Comparison of ENCODE assay signal across 29 cellular contexts in genomic region chrX:17888421-17888820, GRCh38. TPM values are rescaled to one million over a fixed set of nuclear protein-coding genes. Genes with fewer than 3 reads are reported as not detected.
DNase-seq lines count a peak whose midpoint lies in the region; ATAC-seq, FAIRE-seq and TF ChIP-seq lines count a peak whose summit lies in the region.
"Had no signal": no experiment of that assay in that cellular context is flagged by ENCODE, and none has a peak within 500 bp of the region (broad histone marks: within the 10 kb centered on the region; RNA-seq: fewer than 3 reads in every experiment).

No MANE protein-coding gene starts in this region.

- H3K27me3 ChIP-seq in SK-N-SH (ENCODE audit: insufficient read depth): no peaks in the 10 kb centered on the region
- peaks cover 0 to 25% (median 0%) of the 10 kb centered on the region in 4 donors for H3K27me3 ChIP-seq in pancreas
- H3K27me3 ChIP-seq in Peyer's patch: no peaks in the 10 kb centered on the region
- H3K27me3 ChIP-seq: BE2C had no signal

- TF ChIP-seq RAD21 in SK-N-SH (IDR thresholded peaks at IDR 0.05; ENCODE audit: low read length): no peak

- peak; percentile 75 for FAIRE-seq in pancreas (lab: Jason Lieb, UNC)
- FAIRE-seq: GM18507, HTR-8/SVneo, K562 had no signal

- no peak overlapping the region for H3K4me2 ChIP-seq in SK-N-SH
- H3K4me2 ChIP-seq: GM23338 had no signal

- no peaks in the 10 kb centered on the region for H3K9me3 Mint-ChIP-seq in glutamatergic neuron (ENCODE audit: unreplicated experiment)
- H3K9me3 Mint-ChIP-seq: GM23338 had no signal

- POLR2A ChIA-PET in SK-N-SH (lab: Yijun Ruan, JAX): no interaction called here

- H3K27ac Mint-ChIP-seq in glutamatergic neuron (ENCODE audit: unreplicated experiment): no peak overlapping the region
- H3K27ac Mint-ChIP-seq: GM23338, H9 had no signal

- no peak overlapping the region for H3K4me3 Mint-ChIP-seq in glutamatergic neuron (ENCODE audit: unreplicated experiment)
- H3K4me3 Mint-ChIP-seq: GM23338, H9 had no signal

- H3K4me3 ChIP-seq in SK-N-SH (ENCODE audit: low read depth in 2 of 2, low read length in 1 of 2): no peak overlapping the region
- no peak overlapping the region for H3K4me3 ChIP-seq in pancreas
- no peak overlapping the region for H3K4me3 ChIP-seq in Peyer's patch
- H3K4me3 ChIP-seq: GM23338, K562 had no signal

- no peak for TF ChIP-seq EP300 in SK-N-SH (IDR thresholded peaks at IDR 0.05; ENCODE audit: borderline replicate concordance in 1 of 2, low read depth in 1 of 2, low read length in 1 of 2)

- H3K27me3 Mint-ChIP-seq in glutamatergic neuron (ENCODE audit: unreplicated experiment): no peaks in the 10 kb centered on the region

- no peaks in the 10 kb centered on the region for H3F3A ChIP-seq in SK-N-SH (replicated peaks; ENCODE audit: insufficient read depth)

- CTCF ChIA-PET in SK-N-SH (lab: Yijun Ruan, JAX): no interaction called here

- no peaks in the 10 kb centered on the region for H3K4me1 ChIP-seq in SK-N-SH (ENCODE audit: control insufficient read depth in 1 of 2, insufficient read depth in 2 of 2, low read depth in 1 of 2, low read length in 1 of 2)
- no peaks in the 10 kb centered on the region for H3K4me1 ChIP-seq in pancreas
- no peaks in the 10 kb centered on the region for H3K4me1 ChIP-seq in Peyer's patch
- H3K4me1 ChIP-seq: BE2C had no signal

- TF ChIP-seq POLR2A in Peyer's patch (IDR thresholded peaks at IDR 0.05): no peak

- H3K9ac ChIP-seq in SK-N-SH: no peak overlapping the region

- H3K79me2 ChIP-seq in SK-N-SH (ENCODE audit: insufficient read depth): no peaks in the 10 kb centered on the region

- no peaks in the 10 kb centered on the region for H3K4me1 Mint-ChIP-seq in glutamatergic neuron (ENCODE audit: low read depth, unreplicated experiment)
- H3K4me1 Mint-ChIP-seq: GM23338, H9 had no signal

- no peaks in the 10 kb centered on the region for H4K20me1 ChIP-seq in SK-N-SH (ENCODE audit: insufficient read depth)

- no peaks in the 10 kb centered on the region for H3K36me3 ChIP-seq in SK-N-SH (replicated peaks in 1 of 2; ENCODE audit: control insufficient read depth in 1 of 2, insufficient read depth in 2 of 2, low read length in 1 of 2)
- H3K36me3 ChIP-seq in pancreas: no peaks in the 10 kb centered on the region
- H3K36me3 ChIP-seq in Peyer's patch: no peaks in the 10 kb centered on the region
- H3K36me3 ChIP-seq: BE2C had no signal

- DNase-seq in SK-N-SH (no peak), glutamatergic neuron (no peak), pancreas (no peak), Peyer's patch (no peak)
- DNase-seq: ACHN, BE2C, Calu3, DMS153, DND-41, H9, Kasumi-1, NCI-H1092 treated with DMSO at 0.1 percent for 48 hours, NCI-H1436, NCI-H187, NCI-H2171 treated with DMSO at 0.1 percent for 48 hours, NCI-H345, NCI-H524 treated with DMSO at 0.1 percent for 48 hours, NCI-H774, SHP77 treated with DMSO at 0.1 percent for 48 hours had no signal

- no peaks in the 10 kb centered on the region for H3K9me2 ChIP-seq in SK-N-SH

- H3K9me3 ChIP-seq in SK-N-SH (no peaks in the 10 kb centered on the region), pancreas (no peaks in the 10 kb centered on the region), Peyer's patch (no peaks in the 10 kb centered on the region)
- H3K9me3 ChIP-seq: BE2C had no signal

- H3K27ac ChIP-seq in SK-N-SH (ENCODE audit: low read depth in 2 of 2, low read length in 1 of 2) (no peak overlapping the region), pancreas (no peak overlapping the region), Peyer's patch (no peak overlapping the region)
- H3K27ac ChIP-seq: 22Rv1, RWPE1 had no signal

- TF ChIP-seq CTCF in SK-N-SH (IDR thresholded peaks at IDR 0.05) (peak; percentile 29; the same call in 1 of the 2 replicates), glutamatergic neuron (IDR thresholded peaks at IDR 0.05; ENCODE audit: partially characterized antibody, unreplicated experiment) (peak; percentile 29), pancreas (IDR thresholded peaks at IDR 0.05) (peak in 2 of 4 donors; percentile 9 to 17), Peyer's patch (IDR thresholded peaks at IDR 0.05) (peak in 1 of 6 experiments; percentile 10)

- peaks cover 4% of the 10 kb centered on the region for H3K36me3 Mint-ChIP-seq in glutamatergic neuron (ENCODE audit: unreplicated experiment)

- no peak overlapping the region for H2AFZ ChIP-seq in SK-N-SH (ENCODE audit: low read depth)
- H2AFZ ChIP-seq: GM23338 had no signal

- no peak for ATAC-seq in SK-N-SH treated with all-trans-retinoic acid at 6 μM for 48 hours
- ATAC-seq in pancreas: no peak
- no peak for ATAC-seq in GM21360 (IDR thresholded peaks at IDR 0.05; ENCODE audit: unreplicated experiment)
- no peak for ATAC-seq in GM21526 (IDR thresholded peaks at IDR 0.05; ENCODE audit: low FRiP score, unreplicated experiment)
- ATAC-seq: GM23338, K562 had no signal

- intact Hi-C loops in pancreas (cut with DNase I): no loop called here

- WGBS in SK-N-SH (ENCODE audit: low lambda C conversion rate): 5% methylated on average over 1 of the region's 1 CpG
- 64 to 80% methylated on average over 1 of the region's 1 CpG for WGBS in pancreas, 2 donors

TF ChIP-seq in SK-N-SH, 30 proteins besides CTCF, POLR2A, EP300 and RAD21 (continues in another document):
- TF ChIP-seq IRF3 (IDR thresholded peaks at IDR 0.05; ENCODE audit: low read depth, low read length) (no peak), FOSL2 (IDR thresholded peaks at IDR 0.05; ENCODE audit: borderline replicate concordance, low read depth) (no peak)

TF ChIP-seq in SK-N-SH treated with all-trans-retinoic acid at 6 μM for 48 hours, 23 proteins besides CTCF, POLR2A, EP300 and RAD21 (continues in another document):
- TF ChIP-seq PPARA (CRISPR knock-in tag; IDR thresholded peaks at IDR 0.05; ENCODE audit: borderline replicate concordance): no peak
- no peak for TF ChIP-seq CREB5 (CRISPR knock-in tag; IDR thresholded peaks at IDR 0.05; ENCODE audit: low read depth)
- no peak for TF ChIP-seq CSDC2 (CRISPR knock-in tag; IDR thresholded peaks at IDR 0.05)
- no peak for TF ChIP-seq POU6F1 (CRISPR knock-in tag; IDR thresholded peaks at IDR 0.05; ENCODE audit: borderline replicate concordance, low read depth)
- TF ChIP-seq CSRNP3 (CRISPR knock-in tag; IDR thresholded peaks at IDR 0.05): no peak
- TF ChIP-seq PATZ1 (CRISPR knock-in tag; IDR thresholded peaks at IDR 0.05; ENCODE audit: borderline replicate concordance): no peak
- TF ChIP-seq ZC3H10 (CRISPR knock-in tag; IDR thresholded peaks at IDR 0.05): no peak

RNA-seq across cellular contexts. Expression of gene RAI2, which starts 27.3 kb away (rescaled TPM):
- polyA plus RNA-seq in SK-N-SH (2012; rRNA removed) (0.03 and 0.07 TPM in 2 replicates), pancreas (10 to 100 TPM in 1 of 2 donors, 1 to 10 TPM in 1; 8.1 to 14.7 TPM)
- 0.03 TPM in 1 of 2 replicates, not detected in the other for polyA plus RNA-seq in SK-N-SH (2012; cell fraction: cytosol; rRNA removed)
- polyA plus RNA-seq in SK-N-SH (2012; cell fraction: nucleus; rRNA removed): not detected in 2 replicates
- total RNA-seq in glutamatergic neuron (ENCODE audit: unreplicated experiment) (1.4 TPM), pancreas (10 to 100 TPM in 1 of 6 donors, 1 to 10 TPM in 5; 5.2 to 11.8 (median 6.1) TPM), Peyer's patch (10 to 100 TPM in 2 of 4 donors, 1 to 10 TPM in 2; 5.4 to 25.6 (median 9.9) TPM)
- total RNA-seq: K562, M059J had no signal
- polyA plus RNA-seq: K562 had no signal
